In genomic region chr7:150879345-150879744, GRCh38 we compare ENCODE assay signal across 1 cellular context.
TF ChIP-seq lines count a peak whose summit lies in the region.

No MANE protein-coding gene starts in this region.

TF ChIP-seq in H1, 55 proteins besides CTCF, POLR2A, EP300 and RAD21 (continued from another document):
- no peak for TF ChIP-seq USF2 (IDR thresholded peaks at IDR 0.05; ENCODE audit: low read length)
- TF ChIP-seq KDM1A (IDR thresholded peaks at IDR 0.05; ENCODE audit: borderline replicate concordance, low read length), result no peak
- no peak for TF ChIP-seq CBX5 (IDR thresholded peaks at IDR 0.05; ENCODE audit: low read depth, low read length)
- TF ChIP-seq KDM4A (IDR thresholded peaks at IDR 0.05; ENCODE audit: low read depth, low read length, severe bottlenecking), result no peak
- TF ChIP-seq CHD2 (IDR thresholded peaks at IDR 0.05; ENCODE audit: low read length), result no peak
- TF ChIP-seq E2F6 (IDR thresholded peaks at IDR 0.05), result no peak
- no peak for TF ChIP-seq JUND (IDR thresholded peaks at IDR 0.05; ENCODE audit: low read length)
- TF ChIP-seq SP2 (IDR thresholded peaks at IDR 0.05; ENCODE audit: low read length), result no peak
- no peak for TF ChIP-seq SAP30 (IDR thresholded peaks at IDR 0.05; ENCODE audit: insufficient read depth, insufficient replicate concordance, low read length)
- no peak for TF ChIP-seq EZH2 (IDR thresholded peaks at IDR 0.05; ENCODE audit: low read depth, low read length, severe bottlenecking)
- TF ChIP-seq TAF1 (IDR thresholded peaks at IDR 0.05; ENCODE audit: low read depth, low read length), result no peak
